9 cellular contexts compared by ENCODE assay signal in the genomic region with DNA sequence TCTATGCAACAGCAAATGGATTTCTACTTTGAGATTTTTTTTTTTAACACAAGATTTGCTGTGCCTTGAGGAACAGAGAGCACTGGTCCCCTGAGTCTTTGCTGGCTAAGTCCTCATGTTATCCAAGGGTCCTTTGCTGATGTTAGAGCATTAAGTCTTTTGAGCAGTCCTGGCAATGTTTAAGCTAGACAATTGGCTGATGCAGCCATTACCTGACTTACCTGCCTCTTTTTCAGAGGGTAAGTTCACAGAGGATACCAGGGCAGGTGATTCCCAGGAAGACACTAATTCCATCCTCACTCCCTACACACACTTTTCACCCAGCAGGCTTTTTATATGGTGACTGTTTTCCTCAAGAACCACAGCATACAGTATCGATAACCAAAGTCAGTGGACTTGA.
"Had no signal": no experiment of that assay in that cellular context is flagged by ENCODE, and none has a peak within 500 bp of the region (broad histone marks: within the 10 kb centered on the region; RNA-seq: fewer than 3 reads in every experiment).

No MANE protein-coding gene starts in this region.

- H3K36me3 Mint-ChIP-seq: IgD-negative memory B cell had no signal

- DNase-seq: GM23248, GOT3, H9, HCEC 1CT, KBM-7 had no signal

- H3K9me3 Mint-ChIP-seq: H9 had no signal

- FAIRE-seq: H54 had no signal

- H3K27me3 Mint-ChIP-seq: IgD-negative memory B cell had no signal

- H3K4me3 ChIP-seq: GM23248 had no signal

- H2AFZ ChIP-seq: GM23248 had no signal

- H3K4me3 Mint-ChIP-seq: H9, IgD-negative memory B cell had no signal

- H3K27ac ChIP-seq: GM23248, HL-60, KMS-11 had no signal

- H3K4me2 ChIP-seq: KMS-11 had no signal

- H3K27ac Mint-ChIP-seq: H9, IgD-negative memory B cell had no signal

- H3K9ac ChIP-seq: GM23248, KMS-11 had no signal
